22 cellular contexts compared by ENCODE assay signal in genomic region chr9:100317706-100318105, GRCh38. TPM values are rescaled to one million over a fixed set of nuclear protein-coding genes. Genes with fewer than 3 reads are reported as not detected.
DNase-seq lines count a peak whose midpoint lies in the region; FAIRE-seq and TF ChIP-seq lines count a peak whose summit lies in the region.
"Had no signal": no experiment of that assay in that cellular context is flagged by ENCODE, and none has a peak within 500 bp of the region (broad histone marks: within the 10 kb centered on the region; RNA-seq: fewer than 3 reads in every experiment).

No MANE protein-coding gene starts in this region.

- TF ChIP-seq RAD21 in SK-N-SH (IDR thresholded peaks at IDR 0.05; ENCODE audit: low read length): no peak

- peak in 1 of 2 experiments; percentile 80; a peak in 2 of 4 replicates for TF ChIP-seq EP300 in SK-N-SH (IDR thresholded peaks at IDR 0.05; ENCODE audit: borderline replicate concordance in 1 of 2, low read depth in 1 of 2, low read length in 1 of 2)

- H3K9me3 ChIP-seq in SK-N-SH (peaks cover 9% of the 10 kb centered on the region; the same call in 1 of the 2 replicates), skeletal muscle satellite cell (replicated peaks; ENCODE audit: low read length) (no peaks in the 10 kb centered on the region), BE2C (no peaks in the 10 kb centered on the region)
- H3K9me3 ChIP-seq: body of pancreas, heart right ventricle, tibial nerve had no signal

- H3K4me3 ChIP-seq in SK-N-SH (ENCODE audit: low read depth in 2 of 2, low read length in 1 of 2): no peak overlapping the region
- H3K4me3 ChIP-seq in fibroblast of mammary gland (ENCODE audit: control insufficient read depth, low read depth, low read length): no peak overlapping the region
- H3K4me3 ChIP-seq in skeletal muscle satellite cell (ENCODE audit: low read length): no peak overlapping the region
- no peak overlapping the region for H3K4me3 ChIP-seq in BE2C (ENCODE audit: low read depth, low read length)
- H3K4me3 ChIP-seq: BLaER1 treated with 17β-estradiol and CSF1 and Interleukin-3, amounts not matched to agents 10 nM and 100 nM; body of pancreas; GM23338; heart right ventricle; tibial nerve had no signal

- H3K4me2 ChIP-seq in SK-N-SH: peak overlapping the region; percentile 36
- H3K4me2 ChIP-seq in skeletal muscle satellite cell (ENCODE audit: low read length): peak overlapping the region; percentile 58
- H3K4me2 ChIP-seq: BLaER1 treated with 17β-estradiol and CSF1 and Interleukin-3, amounts not matched to agents 10 nM and 100 nM; GM23338 had no signal

- TF ChIP-seq POLR2A in H54 (IDR thresholded peaks at IDR 0.05; ENCODE audit: low read depth, low read length): no peak

- H3K27me3 ChIP-seq in SK-N-SH (ENCODE audit: insufficient read depth): no peaks in the 10 kb centered on the region
- no peaks in the 10 kb centered on the region for H3K27me3 ChIP-seq in skeletal muscle satellite cell (ENCODE audit: control insufficient read depth, insufficient read depth, low read length)
- no peaks in the 10 kb centered on the region for H3K27me3 ChIP-seq in BE2C
- H3K27me3 ChIP-seq: BLaER1 treated with 17β-estradiol and CSF1 and Interleukin-3, amounts not matched to agents 10 nM and 100 nM; body of pancreas; heart right ventricle; tibial nerve had no signal

- H4K20me1 ChIP-seq in SK-N-SH (ENCODE audit: insufficient read depth): no peaks in the 10 kb centered on the region

- H3K4me1 ChIP-seq in SK-N-SH (ENCODE audit: control insufficient read depth in 1 of 2, insufficient read depth in 2 of 2, low read depth in 1 of 2, low read length in 1 of 2): no peaks in the 10 kb centered on the region
- H3K4me1 ChIP-seq in skeletal muscle satellite cell (ENCODE audit: control insufficient read depth, insufficient read depth, low read length): peaks cover 21% of the 10 kb centered on the region
- no peaks in the 10 kb centered on the region for H3K4me1 ChIP-seq in BE2C
- H3K4me1 ChIP-seq: BLaER1 treated with 17β-estradiol and CSF1 and Interleukin-3, amounts not matched to agents 10 nM and 100 nM; body of pancreas had no signal

- H3K27ac ChIP-seq in SK-N-SH (ENCODE audit: low read depth in 2 of 2, low read length in 1 of 2): peak overlapping the region in 1 of 2 experiments; percentile 74; a peak in 2 of 4 replicates
- H3K27ac ChIP-seq: BLaER1 treated with 17β-estradiol and CSF1 and Interleukin-3, amounts not matched to agents 10 nM and 100 nM; body of pancreas; heart right ventricle; tibial nerve; VCaP had no signal

- POLR2A ChIA-PET in SK-N-SH (lab: Yijun Ruan, JAX): no interaction called here

- no peak overlapping the region for H2AFZ ChIP-seq in SK-N-SH (ENCODE audit: low read depth)
- H2AFZ ChIP-seq: GM23338 had no signal

- WGBS in SK-N-SH (ENCODE audit: low lambda C conversion rate): 10% methylated on average over 1 of the region's 1 CpG

- peaks cover 33% of the 10 kb centered on the region for H3F3A ChIP-seq in SK-N-SH (replicated peaks; ENCODE audit: insufficient read depth)

- peak overlapping the region; percentile 1; the same call in 1 of the 2 replicates for H3K9ac ChIP-seq in SK-N-SH
- H3K9ac ChIP-seq in skeletal muscle satellite cell (ENCODE audit: low read depth, low read length): no peak overlapping the region
- H3K9ac ChIP-seq: BLaER1 treated with 17β-estradiol and CSF1 and Interleukin-3, amounts not matched to agents 10 nM and 100 nM had no signal

- DNase-seq in H54 (ENCODE audit: insufficient read length, low spot score) (no peak), SK-N-SH (no peak), fibroblast of mammary gland (ENCODE audit: low read depth) (peak; percentile 40), BE2C (no peak), T-helper 1 cell (no peak), islet precursor cell (no peak)
- no peak for DNase-seq in stimulated activated CD4-positive, alpha-beta T cell treated with anti-CD3 and anti-CD28 coated beads, Interleukin-1b, Interleukin-23, amount 100 ng/mL, for 48 hours
- DNase-seq: activated CD4-positive, alpha-beta memory T cell treated with anti-CD3 and anti-CD28 coated beads for 36 hours; activated naive CD4-positive, alpha-beta T cell treated with anti-CD3 and anti-CD28 coated beads, Interleukin-2, amount 50 U/mL, for 16 hours; body of pancreas; heart right ventricle; naive thymus-derived CD8-positive, alpha-beta T cell; NCI-H2081; NCI-H510A; SHP77 treated with DMSO at 0.1 percent for 48 hours; stimulated activated CD4-positive, alpha-beta T cell treated with anti-CD3 and anti-CD28 coated beads, Interleukin-12 subunit alpha, Interleukin-12 subunit beta, amount 100 ng/mL, for 4 hours; stimulated activated naive B cell treated with anti-CD40 and anti-IgM and Interleukin-4, amounts not matched to agents 10 μg/mL and 1 μg/mL and 100 μg/mL, for 72 hours had no signal

- H3K79me2 ChIP-seq in SK-N-SH (ENCODE audit: insufficient read depth): peaks cover 57% of the 10 kb centered on the region

- FAIRE-seq in H54 (lab: Jason Lieb, UNC): peak; percentile 98

- H3K36me3 ChIP-seq in SK-N-SH (replicated peaks in 1 of 2; ENCODE audit: control insufficient read depth in 1 of 2, insufficient read depth in 2 of 2, low read length in 1 of 2) (peaks cover 50 to 73% of the 10 kb centered on the region in 2 experiments), skeletal muscle satellite cell (ENCODE audit: insufficient read depth, low read length) (peaks cover 21% of the 10 kb centered on the region), BE2C (peaks cover 70% of the 10 kb centered on the region)

- CTCF ChIA-PET in SK-N-SH (lab: Yijun Ruan, JAX): interaction anchor here (0.9 kb wide), 1 partner anchor 14 kb away, joined by 3 read pairs; no protein-coding TSS in a partner anchor

- no peaks in the 10 kb centered on the region for H3K9me2 ChIP-seq in SK-N-SH

- TF ChIP-seq CTCF in SK-N-SH (IDR thresholded peaks at IDR 0.05): no peak
- no peak for TF ChIP-seq CTCF in fibroblast of mammary gland (conservative IDR thresholded peaks at IDR 0.05; ENCODE audit: control insufficient read depth, insufficient read depth, low read depth, low read length)
- TF ChIP-seq CTCF in BE2C (IDR thresholded peaks at IDR 0.05; ENCODE audit: low read depth, low read length): no peak

TF ChIP-seq in SK-N-SH, 30 proteins besides CTCF, POLR2A, EP300 and RAD21 (continues in another document):
- no peak for TF ChIP-seq YY1 (IDR thresholded peaks at IDR 0.05; ENCODE audit: low read depth)
- peak; percentile 89 for TF ChIP-seq PBX3 (IDR thresholded peaks at IDR 0.05)
- no peak for TF ChIP-seq TAF1 (IDR thresholded peaks at IDR 0.05; ENCODE audit: borderline replicate concordance, low read depth, low read length)
- TF ChIP-seq POLR2AphosphoS5 (IDR thresholded peaks at IDR 0.05; ENCODE audit: low read depth, low read length): peak; percentile 28; the same call in 1 of the 2 replicates
- no peak for TF ChIP-seq MEF2A (IDR thresholded peaks at IDR 0.05; ENCODE audit: borderline replicate concordance, low read depth)
- peak; percentile 78 for TF ChIP-seq JUND (IDR thresholded peaks at IDR 0.05)
- TF ChIP-seq TCF12 (IDR thresholded peaks at IDR 0.05): peak; percentile 80
- peak; percentile 72; the same call in 1 of the 2 replicates for TF ChIP-seq FOSL2 (IDR thresholded peaks at IDR 0.05; ENCODE audit: borderline replicate concordance, low read depth)
- TF ChIP-seq, protein P1, sequence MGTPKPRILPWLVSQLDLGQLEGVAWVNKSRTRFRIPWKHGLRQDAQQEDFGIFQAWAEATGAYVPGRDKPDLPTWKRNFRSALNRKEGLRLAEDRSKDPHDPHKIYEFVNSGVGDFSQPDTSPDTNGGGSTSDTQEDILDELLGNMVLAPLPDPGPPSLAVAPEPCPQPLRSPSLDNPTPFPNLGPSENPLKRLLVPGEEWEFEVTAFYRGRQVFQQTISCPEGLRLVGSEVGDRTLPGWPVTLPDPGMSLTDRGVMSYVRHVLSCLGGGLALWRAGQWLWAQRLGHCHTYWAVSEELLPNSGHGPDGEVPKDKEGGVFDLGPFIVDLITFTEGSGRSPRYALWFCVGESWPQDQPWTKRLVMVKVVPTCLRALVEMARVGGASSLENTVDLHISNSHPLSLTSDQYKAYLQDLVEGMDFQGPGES (IDR thresholded peaks at IDR 0.05; ENCODE audit: low read depth, low read length): no peak
- TF ChIP-seq NFIC (IDR thresholded peaks at IDR 0.05; ENCODE audit: borderline replicate concordance): peak; percentile 55; the same call in 1 of the 2 replicates
- no peak for TF ChIP-seq NRF1 (IDR thresholded peaks at IDR 0.05; ENCODE audit: low read depth, low read length)
- peak; percentile 46; the same call in 1 of the 2 replicates for TF ChIP-seq FOXM1 (IDR thresholded peaks at IDR 0.05; ENCODE audit: low read depth)
- TF ChIP-seq SMC3 (IDR thresholded peaks at IDR 0.05; ENCODE audit: low read depth, low read length): no peak

RNA-seq across cellular contexts. Expression of gene TEX10, which starts 35.0 kb away (rescaled TPM):
- polyA plus RNA-seq in SK-N-SH (2012; rRNA removed): 12.7 and 16.7 TPM in 2 replicates
- polyA plus RNA-seq in SK-N-SH (2012; cell fraction: cytosol; rRNA removed): 15.5 and 15.9 TPM in 2 replicates
- polyA plus RNA-seq in SK-N-SH (2012; cell fraction: nucleus; rRNA removed): 16.8 and 26.0 TPM in 2 replicates
- total RNA-seq in skeletal muscle satellite cell (2012; rRNA removed): 43.6 and 45.9 TPM in 2 replicates
- polyA plus RNA-seq in BE2C (2012; ENCODE audit: insufficient read depth, insufficient read length, low read depth): 22.8 TPM
